Comparison of ENCODE assay signal across 30 cellular contexts in the genomic region with DNA sequence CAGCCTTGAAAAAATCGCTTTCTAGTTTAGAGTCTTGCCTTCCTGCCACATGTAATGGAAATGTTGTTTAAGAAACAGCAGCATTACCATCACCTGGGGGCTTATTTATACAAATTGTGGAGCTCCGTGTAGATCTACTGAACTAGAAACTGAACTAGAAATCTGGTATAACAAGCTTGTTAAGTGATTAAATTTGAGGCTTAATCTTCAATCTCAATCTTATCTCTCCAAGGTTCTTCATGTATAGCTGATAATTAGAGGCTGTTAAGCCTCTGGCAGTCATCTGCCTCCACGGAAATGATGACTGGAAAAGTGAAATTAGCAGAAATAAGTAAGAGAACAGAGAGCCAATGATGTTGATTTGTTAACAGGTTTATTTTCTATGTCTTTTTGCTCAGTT.
"Had no signal": no experiment of that assay in that cellular context is flagged by ENCODE, and none has a peak within 500 bp of the region (broad histone marks: within the 10 kb centered on the region; RNA-seq: fewer than 3 reads in every experiment).

No MANE protein-coding gene starts in this region.

- H3K36me3 ChIP-seq: ovary, prostate gland, vagina had no signal

- H3K4me3 ChIP-seq: left lung, lower lobe of right lung, ovary, prostate gland, skin epidermis, upper lobe of left lung, vagina had no signal

- ATAC-seq: activated CD4-positive, alpha-beta T cell treated with anti-CD3 and anti-CD28 coated beads for 36 hours; left lung; lower lobe of right lung; natural killer cell treated with Interleukin-12 subunit alpha and Interleukin-12 subunit beta and Interleukin-15 and Interleukin-18, amount 100 ng/mL, for 72 hours; sciatic nerve; stimulated activated naive CD8-positive, alpha-beta T cell treated with anti-CD3 and anti-CD28 coated beads, Interleukin-15, amount 100 ng/mL, for 72 hours had no signal

- H3K27ac Mint-ChIP-seq: activated CD4-positive, alpha-beta T cell treated with anti-CD3 and anti-CD28 coated beads for 36 hours; activated naive CD8-positive, alpha-beta T cell; natural killer cell treated with Interleukin-12 subunit alpha and Interleukin-12 subunit beta and Interleukin-15 and Interleukin-18, amount 100 ng/mL, for 72 hours had no signal

- H3K4me3 Mint-ChIP-seq: activated CD4-positive, alpha-beta T cell treated with anti-CD3 and anti-CD28 coated beads for 36 hours; activated naive CD8-positive, alpha-beta T cell; natural killer cell treated with Interleukin-12 subunit alpha and Interleukin-12 subunit beta and Interleukin-15 and Interleukin-18, amount 100 ng/mL, for 72 hours; stimulated activated naive CD8-positive, alpha-beta T cell treated with anti-CD3 and anti-CD28 coated beads, Interleukin-15, amount 100 ng/mL, for 72 hours had no signal

- H3K27me3 ChIP-seq: left lung, upper lobe of left lung, vagina had no signal

- H3K36me3 Mint-ChIP-seq: natural killer cell treated with Interleukin-12 subunit alpha and Interleukin-12 subunit beta and Interleukin-15 and Interleukin-18, amount 100 ng/mL, for 72 hours had no signal

- DNase-seq: activated CD4-positive, alpha-beta T cell treated with anti-CD3 and anti-CD28 coated beads for 36 hours; activated CD4-positive, alpha-beta T cell treated with anti-CD3 and anti-CD28 coated beads, Interleukin-2, amount 50 U/mL, for 48 hours; activated CD4-positive, CD25-positive, alpha-beta regulatory T cell; activated CD8-positive, alpha-beta memory T cell treated with anti-CD3 and anti-CD28 coated beads for 24 hours; activated effector memory CD4-positive, alpha-beta T cell treated with Interleukin-2 at 50 U/mL for 16 hours; activated naive CD4-positive, alpha-beta T cell treated with Interleukin-2 at 50 U/mL for 16 hours; anterior cingulate cortex; dermis blood vessel endothelial cell; effector CD4-positive, alpha-beta T cell; kidney glomerular epithelial cell; left lung; lower lobe of right lung; mesenchymal stem cell; ovary; retina; stimulated activated CD4-positive, alpha-beta T cell treated with anti-CD3 and anti-CD28 coated beads, Interleukin-12 subunit alpha, Interleukin-12 subunit beta, amount 100 ng/mL, for 4 hours; stimulated activated CD4-positive, alpha-beta T cell treated with anti-CD3 and anti-CD28 coated beads, Interleukin-4, amount 100 ng/mL, for 1 hour; stimulated activated naive CD8-positive, alpha-beta T cell treated with anti-CD3 and anti-CD28 coated beads, Interleukin-15, amount 100 ng/mL, for 72 hours; substantia nigra; T-helper 2 cell; upper lobe of left lung had no signal

- H3K27ac ChIP-seq: left lung, lower lobe of right lung, ovary, prostate gland, skin epidermis, upper lobe of left lung, vagina had no signal

- H3K27me3 Mint-ChIP-seq: activated CD4-positive, alpha-beta T cell treated with anti-CD3 and anti-CD28 coated beads for 36 hours; activated naive CD8-positive, alpha-beta T cell; natural killer cell treated with Interleukin-12 subunit alpha and Interleukin-12 subunit beta and Interleukin-15 and Interleukin-18, amount 100 ng/mL, for 72 hours; stimulated activated naive CD8-positive, alpha-beta T cell treated with anti-CD3 and anti-CD28 coated beads, Interleukin-15, amount 100 ng/mL, for 72 hours had no signal

- H3K9me3 ChIP-seq: left lung, lower lobe of right lung, ovary, prostate gland, upper lobe of left lung, vagina had no signal

- H3K4me1 ChIP-seq: left lung, prostate gland, vagina had no signal

- FAIRE-seq: colon, endometrium, frontal cortex had no signal

- H3K9me3 Mint-ChIP-seq: natural killer cell treated with Interleukin-12 subunit alpha and Interleukin-12 subunit beta and Interleukin-15 and Interleukin-18, amount 100 ng/mL, for 72 hours; stimulated activated naive CD8-positive, alpha-beta T cell treated with anti-CD3 and anti-CD28 coated beads, Interleukin-15, amount 100 ng/mL, for 72 hours had no signal
